8 cellular contexts compared by ENCODE assay signal in the genomic region with DNA sequence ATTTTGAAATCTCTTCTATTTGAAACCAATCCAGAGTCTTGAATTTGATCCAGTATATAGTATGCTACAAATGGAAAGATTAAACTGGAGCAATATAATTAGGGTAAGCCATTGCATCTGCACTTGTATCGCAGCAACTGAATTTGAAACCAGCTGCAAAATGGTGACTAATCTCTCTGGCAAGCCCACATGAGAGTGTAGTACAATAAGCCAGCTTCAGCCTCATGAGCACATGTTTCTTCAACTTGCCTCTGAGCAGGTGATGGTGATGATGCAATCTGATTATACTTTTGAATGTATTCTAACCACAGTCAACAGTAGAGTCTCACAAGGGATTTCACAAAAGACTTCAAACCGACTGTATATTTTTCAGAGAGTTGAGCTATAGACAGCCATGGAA. TPM values are rescaled to one million over a fixed set of nuclear protein-coding genes. Genes with fewer than 3 reads are reported as not detected.
A peak's percentile ranks its signal among the peaks of the same experiment; 100 is the strongest.
DNase-seq lines count a peak whose midpoint lies in the region; ATAC-seq, FAIRE-seq and TF ChIP-seq lines count a peak whose summit lies in the region.

No MANE protein-coding gene starts in this region.

- no peak for FAIRE-seq in H1 (lab: Jason Lieb, UNC)

- H3K36me3 ChIP-seq in H1 (ENCODE audit: control insufficient read depth in 2 of 4, insufficient read depth in 4 of 4, low read length in 3 of 4) = no peaks in the 10 kb centered on the region

- H3K27me3 ChIP-seq in H1 (replicated peaks in 1 of 4; ENCODE audit: control insufficient read depth in 3 of 4, extremely low read depth in 1 of 4, insufficient read depth in 3 of 4, low read length in 3 of 4) = no peaks in the 10 kb centered on the region

- no peak for TF ChIP-seq CTCF in H1 (IDR thresholded peaks at IDR 0.05; ENCODE audit: control extremely low read depth in 1 of 3, insufficient read depth in 1 of 3, low read depth in 1 of 3, low read length in 3 of 3)
- no peak for TF ChIP-seq CTCF in endothelial cell (IDR thresholded peaks at IDR 0.05; ENCODE audit: unreplicated experiment)

- H2BK15ac ChIP-seq in H1 (ENCODE audit: low read length) = no peak overlapping the region

- no peak overlapping the region for H3K4me2 ChIP-seq in H1 (ENCODE audit: insufficient read depth in 1 of 2, low read depth in 2 of 2, low read length in 2 of 2)

- 97% methylated on average over 2 of the region's 2 CpGs; no CpG with 5 or more reads in 1 of the 2 experiments for WGBS in H1 (ENCODE audit: extremely low coverage in 1 of 2, insufficient coverage in 1 of 2, insufficient read length in 1 of 2, insufficient replicate concordance in 2 of 2, low coverage in 1 of 2, low lambda C conversion rate in 2 of 2, missing lambda C conversion rate in 1 of 2), 2 experiments

- no peaks in the 10 kb centered on the region for H3K4me1 ChIP-seq in H1 (replicated peaks in 1 of 4; ENCODE audit: control insufficient read depth in 3 of 4, insufficient read depth in 4 of 4, low read length in 3 of 4)

- H3K4me3 Mint-ChIP-seq in T-cell (no peak overlapping the region), endothelial cell (ENCODE audit: unreplicated experiment) (no peak overlapping the region)

- TF ChIP-seq POLR2A in GM18505 (IDR thresholded peaks at IDR 0.05; ENCODE audit: borderline replicate concordance, extremely low read depth, insufficient read depth, insufficient read length) (no peak), H1 (IDR thresholded peaks at IDR 0.05; ENCODE audit: control extremely low read depth in 1 of 2, low read depth in 2 of 2, low read length in 2 of 2) (no peak)

- H4K20me1 ChIP-seq in H1 (replicated peaks in 1 of 2; ENCODE audit: control insufficient read depth in 1 of 2, insufficient read depth in 2 of 2, low read length in 2 of 2) = no peaks in the 10 kb centered on the region

- H3K56ac ChIP-seq in H1 (replicated peaks; ENCODE audit: insufficient read length, low read depth, low read length) = no peak overlapping the region

- no peak overlapping the region for H3K23ac ChIP-seq in H1 (ENCODE audit: insufficient read length)

- H3K27me3 Mint-ChIP-seq in T-cell (no peaks in the 10 kb centered on the region), endothelial cell (ENCODE audit: unreplicated experiment) (peaks cover 6% of the 10 kb centered on the region)

- H3K9me3 Mint-ChIP-seq in T-cell = no peaks in the 10 kb centered on the region
- no peaks in the 10 kb centered on the region for H3K9me3 Mint-ChIP-seq in endothelial cell (ENCODE audit: unreplicated experiment)

- H3K36me3 Mint-ChIP-seq in T-cell = peaks cover 27% of the 10 kb centered on the region
- H3K36me3 Mint-ChIP-seq in endothelial cell (ENCODE audit: low read depth, unreplicated experiment) = no peaks in the 10 kb centered on the region

- no peak overlapping the region for H3K27ac ChIP-seq in H1 (ENCODE audit: low read depth, low read length)

- CTCF ChIA-PET in T-cell (lab: Charles Lee) = interaction anchor here (0.5 to 1.2 kb wide), 7 partner anchors 37 to 564 kb away, joined by 3 to 4 read pairs (median 3); no protein-coding TSS in a partner anchor
- CTCF ChIA-PET in H1 (lab: Charles Lee; ENCODE audit: partially characterized antibody) = interaction anchor here (0.7 to 0.9 kb wide), 2 partner anchors 30 to 316 kb away, joined by 3 read pairs; no protein-coding TSS in a partner anchor

- H3K4me1 Mint-ChIP-seq in T-cell (peaks cover 15 to 19% (median 15%) of the 10 kb centered on the region in 3 donors), endothelial cell (ENCODE audit: unreplicated experiment) (no peaks in the 10 kb centered on the region)

- H4K91ac ChIP-seq in H1 (replicated peaks; ENCODE audit: insufficient read length, low read length) = no peak overlapping the region

- POLR2A ChIA-PET in T-cell (lab: Charles Lee) (no interaction called here), H1 (lab: Charles Lee; ENCODE audit: partially characterized antibody) (interaction anchor here (1.8 kb wide), 1 partner anchor 55 kb away, joined by 3 read pairs; no protein-coding TSS in a partner anchor)

- no peak overlapping the region for H2BK120ac ChIP-seq in H1 (replicated peaks; ENCODE audit: low read depth, low read length)

- H2BK12ac ChIP-seq in H1 (ENCODE audit: low read depth, low read length) = no peak overlapping the region

- DNase-seq in A172 (ENCODE audit: low spot score) = peak; percentile 91
- DNase-seq in NCI-H1417 (lab: John Stamatoyannopoulos, UW) = peak; percentile 66 to 91 (median 69)
- DNase-seq in T-cell = peak in 7 of 34 experiments; percentile 1 to 16 (median 6)
- DNase-seq in H1 (ENCODE audit: low read depth in 1 of 2, low spot score in 2 of 2) = no peak
- DNase-seq in pulmonary artery endothelial cell (ENCODE audit: low read depth, low spot score) = peak; percentile 11
- DNase-seq in endothelial cell (ENCODE audit: low spot score) = no peak

- no peak overlapping the region for H3K4me3 ChIP-seq in H1 (ENCODE audit: extremely low read depth in 1 of 4, insufficient read depth in 2 of 4, low read depth in 3 of 4, low read length in 4 of 4)

- H2AK5ac ChIP-seq in H1 (ENCODE audit: low read depth, low read length) = no peak overlapping the region

- no peak overlapping the region for H3K14ac ChIP-seq in H1 (ENCODE audit: insufficient read length)

- no peak overlapping the region for H4K5ac ChIP-seq in H1 (ENCODE audit: insufficient read length, low read depth, low read length)

- peak overlapping the region in 1 of 2 donors; percentile 76 for H3K27ac Mint-ChIP-seq in T-cell
- H3K27ac Mint-ChIP-seq in endothelial cell (ENCODE audit: unreplicated experiment) = no peak overlapping the region

- H2BK20ac ChIP-seq in H1 (ENCODE audit: low read length) = no peak overlapping the region

- H2AFZ ChIP-seq in H1 (ENCODE audit: low read length) = no peak overlapping the region

- no peaks in the 10 kb centered on the region for H3K23me2 ChIP-seq in H1 (ENCODE audit: low read depth, low read length)

- H3K4ac ChIP-seq in H1 (replicated peaks; ENCODE audit: insufficient read length, low read depth, low read length) = no peak overlapping the region

- H2BK5ac ChIP-seq in H1 (ENCODE audit: low read depth, low read length) = no peak overlapping the region

- H3K79me2 ChIP-seq in H1 (ENCODE audit: control insufficient read depth in 1 of 2, insufficient read depth in 2 of 2, low read length in 2 of 2) = no peaks in the 10 kb centered on the region

- no peaks in the 10 kb centered on the region for H3K79me1 ChIP-seq in H1 (ENCODE audit: low read depth, low read length)

- ATAC-seq in GM18505 (IDR thresholded peaks at IDR 0.05; ENCODE audit: unreplicated experiment) (peak; percentile 93), HG02852 (IDR thresholded peaks at IDR 0.05; ENCODE audit: unreplicated experiment) (peak; percentile 94), T-cell (replicated peaks in 1 of 4) (peak; percentile 77 to 93 (median 88))

- H4K8ac ChIP-seq in H1 (ENCODE audit: extremely low read depth, insufficient read depth, low read length) = no peak overlapping the region

- no peak for TF ChIP-seq RAD21 in H1 (IDR thresholded peaks at IDR 0.05 in 1 of 2, conservative IDR thresholded peaks at IDR 0.05 in 1 of 2; ENCODE audit: low read depth in 2 of 2, low read length in 2 of 2)

- TF ChIP-seq EP300 in H1 (IDR thresholded peaks at IDR 0.05; ENCODE audit: borderline replicate concordance in 1 of 2, low read depth in 2 of 2, low read length in 2 of 2) = no peak

- H3K18ac ChIP-seq in H1 (ENCODE audit: extremely low read depth, low read length) = no peak overlapping the region

- H3K9ac ChIP-seq in H1 (replicated peaks in 1 of 4; ENCODE audit: extremely low read depth in 1 of 4, low read depth in 3 of 4, low read length in 3 of 4) = no peak overlapping the region; a peak in 1 of 7 replicates

- no peaks in the 10 kb centered on the region; a peak in 1 of 4 replicates for H3K9me3 ChIP-seq in H1 (ENCODE audit: insufficient read depth in 2 of 2, low read depth in 1 of 2, low read length in 1 of 2)

TF ChIP-seq in H1, 55 proteins besides CTCF, POLR2A, EP300 and RAD21:
- peak; percentile 76 for TF ChIP-seq CEBPB (IDR thresholded peaks at IDR 0.05; ENCODE audit: low read depth, low read length)
- TF ChIP-seq, protein P1, sequence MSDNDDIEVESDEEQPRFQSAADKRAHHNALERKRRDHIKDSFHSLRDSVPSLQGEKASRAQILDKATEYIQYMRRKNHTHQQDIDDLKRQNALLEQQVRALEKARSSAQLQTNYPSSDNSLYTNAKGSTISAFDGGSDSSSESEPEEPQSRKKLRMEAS (IDR thresholded peaks at IDR 0.05) = 0 out of 2 replicates have a peak, but pooled peaks have one; percentile 20
- no peak for TF ChIP-seq PHF8 (conservative IDR thresholded peaks at IDR 0.05; ENCODE audit: low read depth, low read length)

RNA-seq across cellular contexts. Expression of a gene that starts 0.8 kb away (rescaled TPM):
- 89.1 and 98.9 TPM in 2 replicates for total RNA-seq in A172 (2014; rRNA removed; shearing (Covaris generic))
- 10 to 100 TPM; 24.5 to 28.5 (median 26.8) TPM for total RNA-seq in T-cell
- total RNA-seq in H1 (2021; fragmentation: NEBNext Ultra II Directional; extraction: Animal tissue kit (Norgen Biotek cat#: 25700)) = 105 and 106 TPM in 2 replicates
- 41.6 and 60.2 TPM in 2 replicates for polyA plus RNA-seq in H1 (2011; rRNA removed)
- 70.3 TPM for polyA plus RNA-seq in H1 (2011; cell fraction: cytosol; rRNA removed)
- 9.3 TPM for polyA plus RNA-seq in H1 (2011; cell fraction: nucleus; rRNA removed)
- polyA plus RNA-seq in H1 (2012, experiment 1 of 2) = 84.2 to 96.8 TPM (median 91.6 TPM) in 4 replicates
- 174 TPM for polyA plus RNA-seq in H1 (2012, experiment 2 of 2)
- 109 TPM for polyA plus RNA-seq in H1 (2013, experiment 1 of 2)
- polyA plus RNA-seq in H1 (2013, experiment 2 of 2) = 104 TPM
- 7.1 and 11.5 TPM in 2 replicates for polyA minus RNA-seq in H1 (2011; rRNA and poly(A)+ RNA removed)
- 13.4 TPM for polyA minus RNA-seq in H1 (2011; cell fraction: cytosol; rRNA and poly(A)+ RNA removed)
- polyA minus RNA-seq in H1 (2011; cell fraction: nucleus; rRNA and poly(A)+ RNA removed) = 14.5 TPM
- total RNA-seq in pulmonary artery endothelial cell = 23.5 and 28.0 TPM in 2 replicates
- total RNA-seq in endothelial cell (ENCODE audit: unreplicated experiment) = 23.6 TPM

Comparison
In these comparisons a context has a peak if more than half of its experiments do, and no peak if none do; other contexts are left out.
1. DNase-seq: peak in A172 (single experiment), NCI-H1417 (3 of 3) and pulmonary artery endothelial cell (single experiment); none in H1 (0 of 2) and endothelial cell (single experiment).
2. Peak in every context shown above with its lines, with median percentiles within 50 percentile points of each other: ATAC-seq.